ENCODE assay signal across 18 cellular contexts in the genomic region with DNA sequence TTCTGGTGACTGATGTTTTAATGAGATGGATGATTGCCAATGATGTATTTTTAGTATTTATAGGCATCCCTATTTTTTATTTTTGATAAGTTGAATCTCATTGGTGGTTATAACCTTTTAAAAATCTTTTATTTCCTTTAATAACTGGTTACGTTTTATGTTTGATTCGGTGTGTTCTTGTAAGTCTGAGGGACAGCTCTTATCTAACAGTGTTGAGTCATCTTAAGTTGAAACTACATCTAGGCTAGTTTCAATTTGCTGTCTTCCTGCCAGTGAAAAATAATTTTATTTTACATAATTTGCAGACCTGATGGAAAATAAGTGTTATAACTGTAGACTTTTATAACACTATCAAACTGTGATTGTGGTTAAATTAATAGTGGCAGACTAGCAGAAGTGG. TPM values are rescaled to one million over a fixed set of nuclear protein-coding genes. Genes with fewer than 3 reads are reported as not detected.
DNase-seq lines count a peak whose midpoint lies in the region; ATAC-seq, FAIRE-seq and TF ChIP-seq lines count a peak whose summit lies in the region.
"Had no signal": no experiment of that assay in that cellular context is flagged by ENCODE, and none has a peak within 500 bp of the region (broad histone marks: within the 10 kb centered on the region; RNA-seq: fewer than 3 reads in every experiment).

No MANE protein-coding gene starts in this region.

- CTCF ChIA-PET in activated CD4-positive, alpha-beta memory T cell treated with anti-CD3 and anti-CD28 coated beads for 36 hours (lab: Charles Lee), result interaction anchor here (1.3 kb wide), 1 partner anchor 25 kb away, joined by 4 read pairs; no protein-coding TSS in a partner anchor

- ATAC-seq in stimulated activated naive CD8-positive, alpha-beta T cell treated with anti-CD3 and anti-CD28 coated beads, Interleukin-15, amount 100 ng/mL, for 72 hours, result no peak
- no peak for ATAC-seq in stimulated activated naive CD8-positive, alpha-beta T cell treated with anti-CD3 and anti-CD28 coated beads, Interleukin-15, Interleukin-2, amounts not matched to agents 100 U/mL and 50 U/mL, for 24 hours

- H3K4me3 Mint-ChIP-seq in stimulated activated naive CD8-positive, alpha-beta T cell treated with anti-CD3 and anti-CD28 coated beads, Interleukin-15, amount 100 ng/mL, for 72 hours, result peak overlapping the region; percentile 46 to 68
- peak overlapping the region; percentile 37 for H3K4me3 Mint-ChIP-seq in activated CD4-positive, alpha-beta memory T cell treated with anti-CD3 and anti-CD28 coated beads for 36 hours
- peak overlapping the region; percentile 24 for H3K4me3 Mint-ChIP-seq in glutamatergic neuron (ENCODE audit: unreplicated experiment)

- no peak for FAIRE-seq in frontal cortex (lab: Jason Lieb, UNC)
- FAIRE-seq: astrocyte had no signal

- intact Hi-C loops in activated CD4-positive, alpha-beta memory T cell treated with anti-CD3 and anti-CD28 coated beads for 36 hours (cut with micrococcal nuclease), result loop anchor here (5.0 kb wide), 1 partner anchor 66 kb away; no protein-coding TSS in a partner anchor

- H3K36me3 Mint-ChIP-seq in activated CD4-positive, alpha-beta memory T cell treated with anti-CD3 and anti-CD28 coated beads for 36 hours, result no peaks in the 10 kb centered on the region
- no peaks in the 10 kb centered on the region for H3K36me3 Mint-ChIP-seq in glutamatergic neuron (ENCODE audit: unreplicated experiment)

- DNase-seq in stimulated activated naive CD8-positive, alpha-beta T cell treated with anti-CD3 and anti-CD28 coated beads, Interleukin-15, amount 100 ng/mL, for 72 hours, result no peak
- DNase-seq in stimulated activated naive CD8-positive, alpha-beta T cell treated with anti-CD3 and anti-CD28 coated beads, Interleukin-15, Interleukin-2, amounts not matched to agents 100 U/mL and 50 U/mL, for 24 hours, result no peak
- no peak for DNase-seq in activated CD4-positive, alpha-beta memory T cell treated with anti-CD3 and anti-CD28 coated beads for 36 hours
- DNase-seq in glutamatergic neuron (no peak), frontal cortex (ENCODE audit: low spot score in 2 of 2) (no peak), hepatic stellate cell (ENCODE audit: low spot score) (no peak)
- DNase-seq in stimulated activated naive CD4-positive, alpha-beta T cell (lab: John Stamatoyannopoulos, UW), result no peak
- no peak for DNase-seq in stimulated activated CD4-positive, alpha-beta T cell treated with anti-CD3 and anti-CD28 coated beads, Interleukin-4, amount 100 ng/mL, for 1 hour
- DNase-seq: activated CD4-positive, alpha-beta T cell treated with anti-CD3 and anti-CD28 coated beads, Interleukin-2, amount 50 U/mL, for 1 hour; DMS53; effector memory CD4-positive, alpha-beta T cell; islet precursor cell; NCI-H1436; NCI-H446 treated with DMSO at 0.1 percent for 48 hours; SW 1271; tibial artery had no signal

- H3K27ac Mint-ChIP-seq in stimulated activated naive CD8-positive, alpha-beta T cell treated with anti-CD3 and anti-CD28 coated beads, Interleukin-15, amount 100 ng/mL, for 72 hours, result no peak overlapping the region
- H3K27ac Mint-ChIP-seq in activated CD4-positive, alpha-beta memory T cell treated with anti-CD3 and anti-CD28 coated beads for 36 hours, result no peak overlapping the region
- peak overlapping the region; percentile 66 for H3K27ac Mint-ChIP-seq in glutamatergic neuron (ENCODE audit: unreplicated experiment)
- H3K27ac Mint-ChIP-seq: activated T-helper 2 cell treated with anti-CD3 and anti-CD28 coated beads, Interferon-gamma antibody, Interleukin-2, Interleukin-4, amounts not matched to agents 10 μg/mL and 5 μg/mL and 100 μg/mL, durations not matched to agents 14 hours and 24 hours and 36 hours had no signal

- H3K9me3 Mint-ChIP-seq in stimulated activated naive CD8-positive, alpha-beta T cell treated with anti-CD3 and anti-CD28 coated beads, Interleukin-15, amount 100 ng/mL, for 72 hours, result no peaks in the 10 kb centered on the region
- no peaks in the 10 kb centered on the region for H3K9me3 Mint-ChIP-seq in activated CD4-positive, alpha-beta memory T cell treated with anti-CD3 and anti-CD28 coated beads for 36 hours
- peaks cover 14% of the 10 kb centered on the region for H3K9me3 Mint-ChIP-seq in glutamatergic neuron (ENCODE audit: unreplicated experiment)
- H3K9me3 Mint-ChIP-seq: activated T-helper 2 cell treated with anti-CD3 and anti-CD28 coated beads, Interferon-gamma antibody, Interleukin-2, Interleukin-4, amounts not matched to agents 10 μg/mL and 5 μg/mL and 100 μg/mL, durations not matched to agents 14 hours and 24 hours and 36 hours had no signal

- H3K27me3 Mint-ChIP-seq in stimulated activated naive CD8-positive, alpha-beta T cell treated with anti-CD3 and anti-CD28 coated beads, Interleukin-15, amount 100 ng/mL, for 72 hours, result peaks cover 53% of the 10 kb centered on the region
- peaks cover 48% of the 10 kb centered on the region for H3K27me3 Mint-ChIP-seq in activated CD4-positive, alpha-beta memory T cell treated with anti-CD3 and anti-CD28 coated beads for 36 hours
- peaks cover 15% of the 10 kb centered on the region for H3K27me3 Mint-ChIP-seq in glutamatergic neuron (ENCODE audit: unreplicated experiment)

- POLR2A ChIA-PET in activated CD4-positive, alpha-beta memory T cell treated with anti-CD3 and anti-CD28 coated beads for 36 hours (lab: Charles Lee), result interaction anchor here (1.8 kb wide), 1 partner anchor 24 kb away, joined by 4 read pairs; no protein-coding TSS in a partner anchor

- peaks cover 61% of the 10 kb centered on the region for H3K4me1 Mint-ChIP-seq in stimulated activated naive CD8-positive, alpha-beta T cell treated with anti-CD3 and anti-CD28 coated beads, Interleukin-15, amount 100 ng/mL, for 72 hours
- peaks cover 52% of the 10 kb centered on the region for H3K4me1 Mint-ChIP-seq in activated CD4-positive, alpha-beta memory T cell treated with anti-CD3 and anti-CD28 coated beads for 36 hours (ENCODE audit: low read depth)
- H3K4me1 Mint-ChIP-seq in glutamatergic neuron (ENCODE audit: low read depth, unreplicated experiment), result peaks cover 43% of the 10 kb centered on the region

- no peak for TF ChIP-seq CTCF in glutamatergic neuron (IDR thresholded peaks at IDR 0.05; ENCODE audit: partially characterized antibody, unreplicated experiment)

RNA-seq across cellular contexts. Expression of gene AFDN, which starts 4.6 kb away (rescaled TPM):
- 10 to 100 TPM; 39.0 to 39.3 TPM for total RNA-seq in activated CD4-positive, alpha-beta memory T cell treated with anti-CD3 and anti-CD28 coated beads for 36 hours
- 552 TPM for total RNA-seq in glutamatergic neuron (ENCODE audit: unreplicated experiment)
- total RNA-seq in frontal cortex, result 204 TPM
